ENCODE assay signal across 23 cellular contexts in genomic region chr12:91924827-91925226, GRCh38.
DNase-seq lines count a peak whose midpoint lies in the region; ATAC-seq, FAIRE-seq and TF ChIP-seq lines count a peak whose summit lies in the region.
"Had no signal": no experiment of that assay in that cellular context is flagged by ENCODE, and none has a peak within 500 bp of the region (broad histone marks: within the 10 kb centered on the region; RNA-seq: fewer than 3 reads in every experiment).

No MANE protein-coding gene starts in this region.

- intact Hi-C loops in K562 (cut with micrococcal nuclease) = no loop called here

- H4K20me1 ChIP-seq in K562 (replicated peaks; ENCODE audit: control insufficient read depth, insufficient read depth, low read length) = no peaks in the 10 kb centered on the region
- H4K20me1 ChIP-seq: BLaER1 treated with 17β-estradiol and CSF1 and Interleukin-3, amounts not matched to agents 10 nM and 100 nM had no signal

- H2AFZ ChIP-seq in K562 (ENCODE audit: low read depth, low read length) = no peak overlapping the region
- H2AFZ ChIP-seq: GM23248 had no signal

- ATAC-seq in K562 = no peak
- ATAC-seq: A549, GM12878 had no signal

- no peaks in the 10 kb centered on the region for H3K36me3 ChIP-seq in K562 (ENCODE audit: control insufficient read depth, insufficient read depth, low read length)
- H3K36me3 ChIP-seq: BE2C; BLaER1 treated with 17β-estradiol and CSF1 and Interleukin-3, amounts not matched to agents 10 nM and 100 nM had no signal

- no peaks in the 10 kb centered on the region for H3K36me3 Mint-ChIP-seq in endothelial cell (ENCODE audit: low read depth, unreplicated experiment)
- H3K36me3 Mint-ChIP-seq: CD4-positive, alpha-beta memory T cell had no signal

- CTCF ChIA-PET in K562 (lab: Yijun Ruan, JAX; ENCODE audit: low intra/inter-chr PET ratio) = no interaction called here

- H3K9me3 ChIP-seq in K562 (replicated peaks; ENCODE audit: control insufficient read depth, insufficient read depth, low read depth, low read length) = no peaks in the 10 kb centered on the region
- H3K9me3 ChIP-seq: BE2C had no signal

- DNase-seq in K562 (ENCODE audit: extremely low read depth in 1 of 4, low spot score in 3 of 4) (no peak), iris pigment epithelial cell (ENCODE audit: low read depth) (peak; percentile 10), endothelial cell (ENCODE audit: low spot score) (no peak), SK-N-DZ (ENCODE audit: low spot score) (no peak)
- no peak for DNase-seq in activated T-cell treated with anti-CD3 and anti-CD28 coated beads, Interleukin-2, amount 50 U/mL, for 48 hours
- DNase-seq: 8988T; ACHN; AML-193; BE2C; Caco-2; CD4-positive, alpha-beta memory T cell; DMS153; DND-41; GM23248; H7; HCEC 1CT had no signal

- no TSS peak for BruUV-seq in K562 (replicated peaks; lab: Mats Ljungman, UMichigan)

- TF ChIP-seq CTCF in C4-2B (conservative IDR thresholded peaks at IDR 0.05) (no peak), K562 (IDR thresholded peaks at IDR 0.05 in 2 of 3, conservative IDR thresholded peaks at IDR 0.05 in 1 of 3; ENCODE audit: insufficient read depth in 2 of 3, low read depth in 1 of 3, low read length in 3 of 3) (no peak), endothelial cell (IDR thresholded peaks at IDR 0.05; ENCODE audit: unreplicated experiment) (no peak)

- no peak overlapping the region for H3K4me2 ChIP-seq in K562 (ENCODE audit: insufficient read depth, low read length)
- H3K4me2 ChIP-seq: A549; BLaER1 treated with 17β-estradiol and CSF1 and Interleukin-3, amounts not matched to agents 10 nM and 100 nM had no signal

- H3K4me3 ChIP-seq in K562 = no peak overlapping the region
- H3K4me3 ChIP-seq: A549; BLaER1 treated with 17β-estradiol and CSF1 and Interleukin-3, amounts not matched to agents 10 nM and 100 nM; GM12878; GM23248 had no signal

- peaks cover 22% of the 10 kb centered on the region for H3K4me1 Mint-ChIP-seq in endothelial cell (ENCODE audit: unreplicated experiment)

- FAIRE-seq in K562 (lab: Jason Lieb, UNC) = no peak
- FAIRE-seq: A549, G401.6, GM12878, GM19239, H1 had no signal

- H3K9me3 Mint-ChIP-seq in endothelial cell (ENCODE audit: unreplicated experiment) = no peaks in the 10 kb centered on the region

- H3K79me2 ChIP-seq in K562 (ENCODE audit: control insufficient read depth, insufficient read depth, low read length) = no peaks in the 10 kb centered on the region

- POLR2A ChIA-PET in K562 (lab: Yijun Ruan, JAX) = no interaction called here

- H3K27ac Mint-ChIP-seq in endothelial cell (ENCODE audit: unreplicated experiment) = no peak overlapping the region

- H3K27me3 Mint-ChIP-seq in endothelial cell (ENCODE audit: unreplicated experiment) = peaks cover 1% of the 10 kb centered on the region
- H3K27me3 Mint-ChIP-seq: CD4-positive, alpha-beta memory T cell had no signal

- no peak overlapping the region for H3K9ac ChIP-seq in K562 (ENCODE audit: insufficient read depth in 1 of 2, low read depth in 2 of 2, low read length in 2 of 2)
- H3K9ac ChIP-seq: BLaER1 treated with 17β-estradiol and CSF1 and Interleukin-3, amounts not matched to agents 10 nM and 100 nM; GM23248 had no signal

- 35% methylated on average over 3 of the region's 3 CpGs for WGBS in K562 (ENCODE audit: insufficient coverage, low coverage, missing lambda C conversion rate)

- in situ Hi-C loops in K562 (cut with MboI) = no loop called here

- H3K27ac ChIP-seq in C4-2B (peak overlapping the region; percentile 8; the same call in 1 of the 2 replicates), K562 (ENCODE audit: extremely low read depth, low read depth, low read length) (no peak overlapping the region)
- H3K27ac ChIP-seq: A549; BLaER1 treated with 17β-estradiol and CSF1 and Interleukin-3, amounts not matched to agents 10 nM and 100 nM; GM23248 had no signal

- no peak for TF ChIP-seq EP300 in K562 (IDR thresholded peaks at IDR 0.05; ENCODE audit: low read length)

- no peaks in the 10 kb centered on the region for H3K27me3 ChIP-seq in K562 (ENCODE audit: control insufficient read depth in 2 of 2, insufficient read depth in 2 of 2, low read length in 2 of 2)
- H3K27me3 ChIP-seq: BE2C; BLaER1 treated with 17β-estradiol and CSF1 and Interleukin-3, amounts not matched to agents 10 nM and 100 nM had no signal

- TF ChIP-seq POLR2A in K562 (conservative IDR thresholded peaks at IDR 0.05) = no peak

- TF ChIP-seq RAD21 in K562 (CRISPR knock-in tag; conservative IDR thresholded peaks at IDR 0.05 in 1 of 2, IDR thresholded peaks at IDR 0.05 in 1 of 2) = no peak

- no peaks in the 10 kb centered on the region for H3K9me1 ChIP-seq in K562 (ENCODE audit: control insufficient read depth, insufficient read depth, low read length)

- no peak overlapping the region for H3K4me3 Mint-ChIP-seq in endothelial cell (ENCODE audit: unreplicated experiment)
- H3K4me3 Mint-ChIP-seq: CD4-positive, alpha-beta memory T cell had no signal

- H3K4me1 ChIP-seq in K562 (replicated peaks in 1 of 2; ENCODE audit: control insufficient read depth in 2 of 2, insufficient read depth in 2 of 2, low read length in 2 of 2) = peaks cover 0 to 21% of the 10 kb centered on the region in 2 experiments; a peak in 3 of 5 replicates
- H3K4me1 ChIP-seq: BE2C; BLaER1 treated with 17β-estradiol and CSF1 and Interleukin-3, amounts not matched to agents 10 nM and 100 nM had no signal

TF ChIP-seq in K562, 482 proteins besides CTCF, POLR2A, EP300 and RAD21 (continues in another document):
- TF ChIP-seq ATF3 (IDR thresholded peaks at IDR 0.05) = peak; percentile 47
- TF ChIP-seq ATF3 (CRISPR knock-in tag; conservative IDR thresholded peaks at IDR 0.05) = no peak
- TF ChIP-seq CREB3L1 (IDR thresholded peaks at IDR 0.05; ENCODE audit: borderline replicate concordance, low read depth) = no peak
- no peak for TF ChIP-seq ZNF592 (IDR thresholded peaks at IDR 0.05)
- TF ChIP-seq CEBPG (CRISPR knock-in tag; IDR thresholded peaks at IDR 0.05) = no peak
- 0 out of 4 replicates have a peak, but pooled peaks of 1 of the 2 experiments have one; percentile 40 for TF ChIP-seq CEBPG (tag; conservative IDR thresholded peaks at IDR 0.05 in 1 of 2, IDR thresholded peaks at IDR 0.05 in 1 of 2)
- 0 out of 2 replicates have a peak, but pooled peaks have one; percentile 36 for TF ChIP-seq ZNF384 (IDR thresholded peaks at IDR 0.05; ENCODE audit: low read depth, low read length)
- no peak for TF ChIP-seq SMARCE1 (IDR thresholded peaks at IDR 0.05)
- TF ChIP-seq ILK (tag; IDR thresholded peaks at IDR 0.05; ENCODE audit: borderline replicate concordance, low read depth) = no peak
